In genomic region chr15:60582370-60583036, GRCh38 we compare ENCODE assay signal across 1 cellular context.
TF ChIP-seq lines count a peak whose summit lies in the region.

No MANE protein-coding gene starts in this region.

TF ChIP-seq in WTC11, 78 proteins besides CTCF, POLR2A, EP300 and RAD21 (continued from another document):
- TF ChIP-seq, protein P1, sequence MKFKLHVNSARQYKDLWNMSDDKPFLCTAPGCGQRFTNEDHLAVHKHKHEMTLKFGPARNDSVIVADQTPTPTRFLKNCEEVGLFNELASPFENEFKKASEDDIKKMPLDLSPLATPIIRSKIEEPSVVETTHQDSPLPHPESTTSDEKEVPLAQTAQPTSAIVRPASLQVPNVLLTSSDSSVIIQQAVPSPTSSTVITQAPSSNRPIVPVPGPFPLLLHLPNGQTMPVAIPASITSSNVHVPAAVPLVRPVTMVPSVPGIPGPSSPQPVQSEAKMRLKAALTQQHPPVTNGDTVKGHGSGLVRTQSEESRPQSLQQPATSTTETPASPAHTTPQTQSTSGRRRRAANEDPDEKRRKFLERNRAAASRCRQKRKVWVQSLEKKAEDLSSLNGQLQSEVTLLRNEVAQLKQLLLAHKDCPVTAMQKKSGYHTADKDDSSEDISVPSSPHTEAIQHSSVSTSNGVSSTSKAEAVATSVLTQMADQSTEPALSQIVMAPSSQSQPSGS (CRISPR knock-in tag; IDR thresholded peaks at IDR 0.05; ENCODE audit: borderline replicate concordance, low read depth) = no peak
- no peak for TF ChIP-seq ZBTB21 (CRISPR knock-in tag; IDR thresholded peaks at IDR 0.05; ENCODE audit: borderline replicate concordance)
